ENCODE assay signal across 15 cellular contexts in the genomic region with DNA sequence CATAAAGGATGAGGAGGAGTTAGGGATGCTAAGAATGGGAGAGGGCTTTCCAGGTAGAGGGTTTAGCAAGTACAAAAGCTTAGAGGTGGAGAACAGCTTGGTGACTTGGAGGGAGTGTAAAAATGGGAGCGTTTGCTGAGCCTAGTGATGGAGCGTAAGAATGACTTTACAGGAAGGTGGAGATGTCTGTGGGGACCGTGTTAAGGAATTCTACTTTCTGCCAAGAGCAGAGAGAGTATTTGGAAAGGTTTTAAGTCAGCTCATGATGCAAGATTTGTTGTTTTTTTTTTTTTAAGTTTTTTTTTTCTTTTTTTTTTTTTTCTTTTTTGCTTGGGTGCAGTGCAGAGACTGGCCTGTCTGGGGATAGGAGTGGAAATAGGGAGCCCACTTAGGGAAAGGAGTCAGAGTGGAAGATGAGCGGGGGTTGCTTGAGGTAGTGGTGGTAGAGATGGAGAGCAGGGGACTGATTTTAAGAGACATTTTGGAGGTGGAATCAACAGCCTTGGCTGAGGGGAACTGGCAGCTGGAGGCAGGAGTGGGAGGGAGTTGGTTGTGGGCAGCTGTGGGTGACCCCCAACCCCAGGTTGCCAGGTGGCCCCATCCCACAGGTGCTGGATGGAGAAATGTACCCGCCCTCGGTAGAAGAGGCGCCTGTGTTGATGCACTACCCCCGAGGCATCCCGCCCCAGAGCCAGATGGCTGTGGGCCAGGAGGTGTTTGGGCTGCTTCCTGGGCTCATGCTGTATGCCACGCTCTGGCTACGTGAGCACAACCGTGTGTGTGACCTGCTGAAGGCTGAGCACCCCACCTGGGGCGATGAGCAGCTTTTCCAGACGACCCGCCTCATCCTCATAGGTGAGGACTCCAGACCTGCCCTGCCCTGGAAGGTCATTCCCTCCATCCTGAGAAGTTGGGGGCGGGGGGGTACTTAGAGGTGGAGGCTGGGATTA. TPM values are rescaled to one million over a fixed set of nuclear protein-coding genes. Genes with fewer than 3 reads are reported as not detected.
DNase-seq lines count a peak whose midpoint lies in the region; ATAC-seq and TF ChIP-seq lines count a peak whose summit lies in the region.
"Had no signal": no experiment of that assay in that cellular context is flagged by ENCODE, and none has a peak within 500 bp of the region (broad histone marks: within the 10 kb centered on the region; RNA-seq: fewer than 3 reads in every experiment).

No MANE protein-coding gene starts in this region.

- H3K9ac ChIP-seq in mammary epithelial cell (ENCODE audit: insufficient read depth, low read length) = no peak overlapping the region

- H3K4me3 ChIP-seq in heart left ventricle (no peak overlapping the region), right atrium auricular region (no peak overlapping the region), mammary epithelial cell (replicated peaks in 1 of 3; ENCODE audit: insufficient read depth in 1 of 3, low read depth in 2 of 3, low read length in 3 of 3) (no peak overlapping the region), gastroesophageal sphincter (no peak overlapping the region)

- intact Hi-C loops in heart left ventricle (cut with DNase I) = no loop called here
- intact Hi-C loops in mammary epithelial cell (cut with micrococcal nuclease) = no loop called here
- intact Hi-C loops in CD14-positive monocyte (cut with micrococcal nuclease) = no loop called here

- H3K36me3 ChIP-seq in heart left ventricle (peaks cover 0 to 9% (median 0%) of the 10 kb centered on the region in 9 donors), right atrium auricular region (no peaks in the 10 kb centered on the region), mammary epithelial cell (ENCODE audit: insufficient read depth, low read length) (peaks cover under 1% of the 10 kb centered on the region), gastroesophageal sphincter (peaks cover 0 to 63% of the 10 kb centered on the region in 2 donors)
- H3K36me3 ChIP-seq: WERI-Rb-1 had no signal

- 57 to 74% (median 69%) methylated on average over 15 to 16 of the region's 16 CpGs for WGBS in heart left ventricle, 4 donors
- 45% methylated on average over 10 of the region's 16 CpGs for WGBS in mammary epithelial cell (ENCODE audit: low coverage, missing lambda C conversion rate)
- WGBS in gastroesophageal sphincter (ENCODE audit: low coverage in 1 of 2), 2 donors = 39 to 64% methylated on average over 3 to 4 of the region's 16 CpGs

- CTCF ChIA-PET in mammary epithelial cell (lab: Charles Lee; ENCODE audit: low non-redundant PET) = interaction anchor here (0.5 kb wide), 1 partner anchor 224 kb away, joined by 7 read pairs; no protein-coding TSS in a partner anchor

- H3K9me3 Mint-ChIP-seq in CD14-positive monocyte = peaks cover 6 to 17% (median 11%) of the 10 kb centered on the region in 7 donors

- H3K4me2 ChIP-seq in mammary epithelial cell (ENCODE audit: insufficient read depth, low read depth, low read length) = peak overlapping the region; percentile 13

- no peaks in the 10 kb centered on the region for H4K20me1 ChIP-seq in mammary epithelial cell (ENCODE audit: insufficient read depth, low read length)

- H2AFZ ChIP-seq in mammary epithelial cell (ENCODE audit: low read depth, low read length) = peak overlapping the region; percentile 30

- no peaks in the 10 kb centered on the region for H3K79me2 ChIP-seq in mammary epithelial cell (ENCODE audit: insufficient read depth, low read length)

- H3K4me1 ChIP-seq in heart left ventricle = no peaks in the 10 kb centered on the region
- H3K4me1 ChIP-seq in right atrium auricular region = no peaks in the 10 kb centered on the region
- H3K4me1 ChIP-seq in mammary epithelial cell (ENCODE audit: insufficient read depth, low read length) = peaks cover 22% of the 10 kb centered on the region
- peaks cover 0 to 21% (median 6%) of the 10 kb centered on the region in 3 donors for H3K4me1 ChIP-seq in gastroesophageal sphincter

- BruUV-seq in mammary epithelial cell (replicated peaks; lab: Mats Ljungman, UMichigan) = no TSS peak

- dilution Hi-C loops in mammary epithelial cell (cut with HindIII; ENCODE audit: low sequenced_read_pairs) = no loop called here

- TF ChIP-seq POLR2A in heart left ventricle (IDR thresholded peaks at IDR 0.05) = no peak
- TF ChIP-seq POLR2A in gastroesophageal sphincter (IDR thresholded peaks at IDR 0.05) = no peak

- ATAC-seq in heart left ventricle (peak in 3 of 4 donors; percentile 16 to 64 (median 41)), gastroesophageal sphincter (peak; percentile 77), HG03095 (IDR thresholded peaks at IDR 0.05; ENCODE audit: unreplicated experiment) (no peak)
- ATAC-seq: CD8-positive, alpha-beta T cell; effector memory CD8-positive, alpha-beta T cell had no signal

- peaks cover 1% of the 10 kb centered on the region for H3K4me1 Mint-ChIP-seq in CD14-positive monocyte

- no peak for TF ChIP-seq EP300 in gastroesophageal sphincter (IDR thresholded peaks at IDR 0.05)

- H3K27me3 Mint-ChIP-seq in CD14-positive monocyte (ENCODE audit: low read depth in 3 of 3) = peaks cover 0 to 1% (median 0%) of the 10 kb centered on the region in 3 donors

- peaks cover 83 to 84% of the 10 kb centered on the region in 2 donors for H3K36me3 Mint-ChIP-seq in CD14-positive monocyte
- H3K36me3 Mint-ChIP-seq: CD8-positive, alpha-beta T cell had no signal

- no peak for DNase-seq in heart left ventricle
- DNase-seq in right atrium auricular region (ENCODE audit: low spot score) = no peak
- DNase-seq in mammary epithelial cell = no peak
- no peak for DNase-seq in CD1c-positive myeloid dendritic cell (ENCODE audit: extremely low spot score)
- DNase-seq in activated CD4-positive, alpha-beta T cell treated with anti-CD3 and anti-CD28 coated beads, Interleukin-2, amount 50 U/mL, for 48 hours = no peak
- DNase-seq in CD14-positive monocyte (ENCODE audit: low spot score) = no peak
- DNase-seq: CD8-positive, alpha-beta T cell; effector memory CD8-positive, alpha-beta T cell; NCI-H187 treated with DMSO at 0.1 percent for 48 hours; NK-92 treated with Interleukin-12 subunit alpha and Interleukin-12 subunit beta, amount 100 ng/mL, for 24 hours; stimulated activated CD4-positive, alpha-beta T cell treated with anti-CD3 and anti-CD28 coated beads, Interleukin-4, amount 100 ng/mL, for 4 hours; WERI-Rb-1 had no signal

- H3K9me3 ChIP-seq in heart left ventricle (peaks cover 0 to 11% (median 0%) of the 10 kb centered on the region in 12 donors), right atrium auricular region (no peaks in the 10 kb centered on the region), mammary epithelial cell (replicated peaks; ENCODE audit: insufficient read depth, low read length) (peaks cover 9% of the 10 kb centered on the region), gastroesophageal sphincter (no peaks in the 10 kb centered on the region)

- no peak overlapping the region for H3K4me3 Mint-ChIP-seq in CD14-positive monocyte
- H3K4me3 Mint-ChIP-seq: CD8-positive, alpha-beta T cell; effector memory CD8-positive, alpha-beta T cell had no signal

- H3K27ac Mint-ChIP-seq in CD14-positive monocyte = no peak overlapping the region
- H3K27ac Mint-ChIP-seq: CD8-positive, alpha-beta T cell; effector memory CD8-positive, alpha-beta T cell; progenitor cell of endocrine pancreas had no signal

- TF ChIP-seq CTCF in heart left ventricle (IDR thresholded peaks at IDR 0.05) = no peak
- no peak for TF ChIP-seq CTCF in right atrium auricular region (IDR thresholded peaks at IDR 0.05)
- TF ChIP-seq CTCF in mammary epithelial cell (conservative IDR thresholded peaks at IDR 0.05 in 1 of 2, IDR thresholded peaks at IDR 0.05 in 1 of 2; ENCODE audit: extremely low read depth in 1 of 2, insufficient read depth in 1 of 2, low read depth in 1 of 2, low read length in 2 of 2) = no peak
- no peak for TF ChIP-seq CTCF in gastroesophageal sphincter (IDR thresholded peaks at IDR 0.05)
- TF ChIP-seq CTCF in CD14-positive monocyte (IDR thresholded peaks at IDR 0.05) = no peak

- in situ Hi-C loops in mammary epithelial cell (cut with MboI; ENCODE audit: low sequenced_read_pairs in 2 of 2) = no loop called here

- peak overlapping the region in 1 of 12 donors; percentile 45 for H3K27ac ChIP-seq in heart left ventricle
- no peak overlapping the region for H3K27ac ChIP-seq in right atrium auricular region
- peak overlapping the region; percentile 54 for H3K27ac ChIP-seq in mammary epithelial cell (ENCODE audit: insufficient read depth, low read depth, low read length)
- H3K27ac ChIP-seq in gastroesophageal sphincter = peak overlapping the region in 3 of 4 donors; percentile 60 to 64 (median 61)
- H3K27ac ChIP-seq: WERI-Rb-1 had no signal

- H3K27me3 ChIP-seq in heart left ventricle (no peaks in the 10 kb centered on the region), right atrium auricular region (no peaks in the 10 kb centered on the region), mammary epithelial cell (ENCODE audit: insufficient read depth, low read length) (no peaks in the 10 kb centered on the region), gastroesophageal sphincter (no peaks in the 10 kb centered on the region)

RNA-seq across cellular contexts. Expression of a gene that starts 12.4 kb away (rescaled TPM):
- total RNA-seq in heart left ventricle = 10 to 100 TPM in 2 of 9 donors, 1 to 10 TPM in 7; 2.0 to 24.7 (median 6.3) TPM
- 1 to 10 TPM in 1 of 2 donors, under 1 TPM in 1; 0.91 to 6.9 TPM for polyA plus RNA-seq in heart left ventricle
- total RNA-seq in right atrium auricular region = 10 to 100 TPM; 14.6 to 46.0 TPM
- total RNA-seq in mammary epithelial cell = 10 to 100 TPM in 1 of 2 donors, 1 to 10 TPM in 1; 3.7 to 14.8 TPM
- polyA plus RNA-seq in mammary epithelial cell = 21.7 TPM
- polyA minus RNA-seq in mammary epithelial cell = 37.3 TPM
- total RNA-seq in gastroesophageal sphincter = 100 to 1,000 TPM in 1 of 4 donors, 10 to 100 TPM in 3; 15.8 to 154 (median 46.4) TPM
- 10 to 100 TPM; 17.9 to 20.5 TPM for polyA plus RNA-seq in CD14-positive monocyte
- total RNA-seq: CD8-positive, alpha-beta T cell had no signal

Comparison
In these comparisons a context has a peak if more than half of its experiments do, and no peak if none do; other contexts are left out.
1. H3K27ac ChIP-seq: peak in mammary epithelial cell (single experiment) and gastroesophageal sphincter (3 of 4); none in right atrium auricular region (0 of 2).